Comparison of ENCODE assay signal across 1 cellular context in genomic region chr21:33033961-33034413, GRCh38.
TF ChIP-seq lines count a peak whose summit lies in the region.

No MANE protein-coding gene starts in this region.

TF ChIP-seq in H1, 55 proteins besides CTCF, POLR2A, EP300 and RAD21:
- TF ChIP-seq NANOG (IDR thresholded peaks at IDR 0.05; ENCODE audit: insufficient read depth, low read depth, low read length, poor library complexity, severe bottlenecking): no peak
- TF ChIP-seq SP2 (IDR thresholded peaks at IDR 0.05; ENCODE audit: low read length): no peak
- TF ChIP-seq KDM5A (IDR thresholded peaks at IDR 0.05; ENCODE audit: low read length): no peak
- TF ChIP-seq PHF8 (conservative IDR thresholded peaks at IDR 0.05; ENCODE audit: low read depth, low read length): no peak
- TF ChIP-seq CBX5 (IDR thresholded peaks at IDR 0.05; ENCODE audit: low read depth, low read length): no peak
- TF ChIP-seq RNF2 (IDR thresholded peaks at IDR 0.05; ENCODE audit: borderline replicate concordance, low read depth, low read length, missing control alignments, poor library complexity, severe bottlenecking): no peak
- TF ChIP-seq MAX (IDR thresholded peaks at IDR 0.05): no peak
- TF ChIP-seq SP4 (IDR thresholded peaks at IDR 0.05; ENCODE audit: low read length): no peak
- peak; percentile 84; the same call in 1 of the 2 replicates for TF ChIP-seq SUZ12 (IDR thresholded peaks at IDR 0.05; ENCODE audit: low read length)
- TF ChIP-seq EZH2 (IDR thresholded peaks at IDR 0.05; ENCODE audit: low read depth, low read length, severe bottlenecking): peak; percentile 92
- TF ChIP-seq BRCA1 (IDR thresholded peaks at IDR 0.05; ENCODE audit: low read depth, low read length): no peak
- TF ChIP-seq CREB1 (IDR thresholded peaks at IDR 0.05): no peak
